In the genomic region with DNA sequence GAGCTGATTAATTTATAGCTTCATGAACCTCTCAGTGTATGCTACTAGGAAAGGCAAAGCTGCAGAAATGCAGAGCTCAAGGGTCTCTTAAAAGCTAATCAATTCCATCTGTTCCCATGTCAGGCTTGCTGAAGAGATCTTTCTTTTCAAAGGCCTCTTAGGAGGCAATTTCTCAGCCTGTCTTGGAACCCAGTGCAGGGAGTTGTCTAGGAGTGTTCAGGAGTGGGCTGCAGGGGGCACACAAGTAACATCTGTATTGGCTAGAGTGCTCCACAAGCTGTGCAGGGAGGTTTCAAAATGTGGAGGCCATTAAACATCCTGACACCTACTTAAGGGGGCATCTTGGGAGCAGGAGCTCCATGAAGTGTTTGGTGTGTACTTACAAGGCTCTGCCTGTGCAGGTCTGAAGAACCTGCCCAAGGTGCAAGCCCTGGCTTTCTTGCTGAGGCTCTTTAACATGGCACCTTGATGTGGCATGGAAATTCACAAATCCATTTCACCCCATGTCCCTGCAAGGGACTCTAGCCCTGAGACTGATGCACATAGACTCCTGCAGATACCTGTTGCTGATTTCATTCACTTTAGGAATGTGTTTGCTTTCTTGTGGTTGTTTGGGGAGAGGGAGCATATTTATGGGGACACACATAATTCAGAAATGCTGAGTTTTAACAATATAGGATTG, we compare ENCODE assay signal across 14 cellular contexts.
A peak's percentile ranks its signal among the peaks of the same experiment; 100 is the strongest.
DNase-seq lines count a peak whose midpoint lies in the region; ATAC-seq and TF ChIP-seq lines count a peak whose summit lies in the region.
"Had no signal": no experiment of that assay in that cellular context is flagged by ENCODE, and none has a peak within 500 bp of the region (broad histone marks: within the 10 kb centered on the region; RNA-seq: fewer than 3 reads in every experiment).

No MANE protein-coding gene starts in this region.

- H2AFZ ChIP-seq in hepatocyte: no peak overlapping the region

- DNase-seq in A673 (ENCODE audit: low spot score): peak; percentile 56
- DNase-seq in HFF-Myc (ENCODE audit: extremely low read depth, low read depth): no peak
- DNase-seq in hepatocyte (ENCODE audit: low spot score): no peak
- DNase-seq in ureter (ENCODE audit: low spot score): no peak
- no peak for DNase-seq in SKM-1 treated with dmso at 0.1 percent for 144 hours (lab: John Stamatoyannopoulos, UW; ENCODE audit: unreplicated experiment)
- DNase-seq in NCI-H526 treated with DMSO at 0.1 percent for 48 hours (lab: John Stamatoyannopoulos, UW): no peak
- DNase-seq in amygdala (lab: John Stamatoyannopoulos, UW): no peak
- DNase-seq: activated CD8-positive, alpha-beta memory T cell treated with anti-CD3 and anti-CD28 coated beads, Interleukin-2, amount 10 ng/mL, durations not matched to agents 7 days and 5 days; activated naive CD4-positive, alpha-beta T cell treated with anti-CD3 and anti-CD28 coated beads, Interleukin-2, amount 10 ng/mL, durations not matched to agents 7 days and 5 days; NCI-H345; SHP77; uterus had no signal

- H3K9me2 ChIP-seq in hepatocyte (replicated peaks; ENCODE audit: insufficient read depth): no peaks in the 10 kb centered on the region

- H3K27me3 ChIP-seq in A673 (replicated peaks; ENCODE audit: insufficient read depth, low read depth, low read length, poor library complexity): no peaks in the 10 kb centered on the region
- no peaks in the 10 kb centered on the region for H3K27me3 ChIP-seq in hepatocyte
- H3K27me3 ChIP-seq: BLaER1, uterus had no signal

- no peak overlapping the region for H3K27ac ChIP-seq in A673 (ENCODE audit: low read depth, low read length, poor library complexity, severe bottlenecking)
- H3K27ac ChIP-seq in hepatocyte: no peak overlapping the region
- H3K27ac ChIP-seq: BLaER1, uterus had no signal

- BruUV-seq in A673 (replicated peaks; lab: Mats Ljungman, UMichigan): no TSS peak

- no peak overlapping the region for H3K4me2 ChIP-seq in hepatocyte
- H3K4me2 ChIP-seq: BLaER1 had no signal

- no peaks in the 10 kb centered on the region for H4K20me1 ChIP-seq in hepatocyte (ENCODE audit: insufficient read depth, poor library complexity, severe bottlenecking)
- H4K20me1 ChIP-seq: BLaER1 had no signal

- TF ChIP-seq CTCF in A673 (conservative IDR thresholded peaks at IDR 0.05; ENCODE audit: low read depth, low read length) (peak; percentile 44), HFF-Myc (IDR thresholded peaks at IDR 0.05; ENCODE audit: low read depth, low read length, missing control alignments) (peak; percentile 32), hepatocyte (IDR thresholded peaks at IDR 0.05; ENCODE audit: poor library complexity) (peak; percentile 10)

- H3K4me1 ChIP-seq in A673 (ENCODE audit: insufficient read depth, low read length, poor library complexity, severe bottlenecking) (no peaks in the 10 kb centered on the region), hepatocyte (ENCODE audit: insufficient read depth) (no peaks in the 10 kb centered on the region)
- H3K4me1 ChIP-seq: BLaER1, uterus had no signal

- H3K9me3 ChIP-seq in A673 (ENCODE audit: low read depth, low read length, poor library complexity, severe bottlenecking) (no peaks in the 10 kb centered on the region), hepatocyte (ENCODE audit: low read depth) (no peaks in the 10 kb centered on the region)
- H3K9me3 ChIP-seq: uterus had no signal

- H3K4me3 ChIP-seq in A673 (ENCODE audit: low read depth, low read length, poor library complexity, severe bottlenecking) (no peak overlapping the region), HFF-Myc (replicated peaks; ENCODE audit: low read depth, low read length) (no peak overlapping the region), hepatocyte (no peak overlapping the region)
- H3K4me3 ChIP-seq: BLaER1, uterus had no signal

- H3K79me2 ChIP-seq in hepatocyte: no peaks in the 10 kb centered on the region

- POLR2A ChIA-PET in A673 (lab: Charles Lee; ENCODE audit: low non-redundant PET): no interaction called here

- intact Hi-C loops in A673 (cut with micrococcal nuclease; ENCODE audit: unreplicated experiment): no loop called here

- ATAC-seq in SK-N-SH treated with all-trans-retinoic acid at 6 μM for 48 hours: peak; percentile 80
- ATAC-seq: activated CD8-positive, alpha-beta memory T cell treated with anti-CD3 and anti-CD28 coated beads, Interleukin-2, amount 10 ng/mL, durations not matched to agents 7 days and 5 days had no signal

- no peaks in the 10 kb centered on the region for H3K36me3 ChIP-seq in A673 (ENCODE audit: insufficient read depth, low read length, poor library complexity, severe bottlenecking)
- no peaks in the 10 kb centered on the region for H3K36me3 ChIP-seq in hepatocyte (replicated peaks; ENCODE audit: insufficient read depth, low read depth)
- H3K36me3 ChIP-seq: BLaER1, uterus had no signal

- CTCF ChIA-PET in A673 (lab: Charles Lee): interaction anchor here (0.6 kb wide), 1 partner anchor 235 kb away, joined by 3 read pairs; no protein-coding TSS in a partner anchor

TF ChIP-seq in SK-N-SH treated with all-trans-retinoic acid at 6 μM for 48 hours, 23 proteins besides CTCF, POLR2A, EP300 and RAD21:
- TF ChIP-seq CSDC2 (CRISPR knock-in tag; IDR thresholded peaks at IDR 0.05) (no peak), ISL1 (CRISPR knock-in tag; IDR thresholded peaks at IDR 0.05) (no peak), OSR1 (CRISPR knock-in tag; IDR thresholded peaks at IDR 0.05) (no peak), PPARA (CRISPR knock-in tag; IDR thresholded peaks at IDR 0.05; ENCODE audit: borderline replicate concordance) (no peak), BACH2 (CRISPR knock-in tag; IDR thresholded peaks at IDR 0.05; ENCODE audit: borderline replicate concordance) (no peak), ZFP30 (CRISPR knock-in tag; IDR thresholded peaks at IDR 0.05) (no peak), TOX (CRISPR knock-in tag; IDR thresholded peaks at IDR 0.05; ENCODE audit: borderline replicate concordance) (no peak), ZC3H10 (CRISPR knock-in tag; IDR thresholded peaks at IDR 0.05) (no peak), TCF4 (CRISPR knock-in tag; IDR thresholded peaks at IDR 0.05; ENCODE audit: borderline replicate concordance) (no peak), TSHZ2 (CRISPR knock-in tag; IDR thresholded peaks at IDR 0.05) (no peak), ZNF8 (CRISPR knock-in tag; IDR thresholded peaks at IDR 0.05) (no peak)
- TF ChIP-seq, protein P1, sequence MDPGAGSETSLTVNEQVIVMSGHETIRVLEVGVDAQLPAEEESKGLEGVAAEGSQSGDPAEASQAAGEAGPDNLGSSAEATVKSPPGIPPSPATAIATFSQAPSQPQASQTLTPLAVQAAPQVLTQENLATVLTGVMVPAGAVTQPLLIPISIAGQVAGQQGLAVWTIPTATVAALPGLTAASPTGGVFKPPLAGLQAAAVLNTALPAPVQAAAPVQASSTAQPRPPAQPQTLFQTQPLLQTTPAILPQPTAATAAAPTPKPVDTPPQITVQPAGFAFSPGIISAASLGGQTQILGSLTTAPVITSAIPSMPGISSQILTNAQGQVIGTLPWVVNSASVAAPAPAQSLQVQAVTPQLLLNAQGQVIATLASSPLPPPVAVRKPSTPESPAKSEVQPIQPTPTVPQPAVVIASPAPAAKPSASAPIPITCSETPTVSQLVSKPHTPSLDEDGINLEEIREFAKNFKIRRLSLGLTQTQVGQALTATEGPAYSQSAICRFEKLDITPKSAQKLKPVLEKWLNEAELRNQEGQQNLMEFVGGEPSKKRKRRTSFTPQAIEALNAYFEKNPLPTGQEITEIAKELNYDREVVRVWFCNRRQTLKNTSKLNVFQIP (CRISPR knock-in tag; IDR thresholded peaks at IDR 0.05; ENCODE audit: borderline replicate concordance, low read depth): no peak
TF ChIP-seq in SK-N-SH treated with all-trans-retinoic acid at 6 μM for 48 hours: peak in this region for 0.
